13 cellular contexts compared by ENCODE assay signal in genomic region chr13:50518131-50518530, GRCh38.
"Had no signal": no experiment of that assay in that cellular context is flagged by ENCODE, and none has a peak within 500 bp of the region (broad histone marks: within the 10 kb centered on the region; RNA-seq: fewer than 3 reads in every experiment).

No MANE protein-coding gene starts in this region.

- ATAC-seq: foreskin keratinocyte; stimulated activated effector memory CD8-positive, alpha-beta T cell treated with anti-CD3 and anti-CD28 coated beads, Interleukin-12 subunit alpha, Interleukin-12 subunit beta, amount 100 ng/mL, for 72 hours had no signal

- H3K36me3 Mint-ChIP-seq: type B pancreatic cell had no signal

- H3K9me3 ChIP-seq: adrenal gland, esophagus squamous epithelium, pancreas had no signal

- H3K27ac ChIP-seq: foreskin keratinocyte had no signal

- H3K36me3 ChIP-seq: adrenal gland, esophagus squamous epithelium, pancreas had no signal

- H3K9me3 Mint-ChIP-seq: activated CD4-positive, alpha-beta T cell treated with anti-CD3 and anti-CD28 coated beads, Interleukin-2, amount 10 ng/mL, durations not matched to agents 24 days and 14 days; neural crest cell; stimulated activated effector memory CD8-positive, alpha-beta T cell treated with anti-CD3 and anti-CD28 coated beads, Interleukin-12 subunit alpha, Interleukin-12 subunit beta, amount 100 ng/mL, for 72 hours; type B pancreatic cell had no signal

- H3K27me3 ChIP-seq: adrenal gland, esophagus squamous epithelium, foreskin keratinocyte, pancreas had no signal

- H3K4me1 ChIP-seq: foreskin keratinocyte had no signal

- H3K4me3 Mint-ChIP-seq: activated CD4-positive, alpha-beta T cell treated with anti-CD3 and anti-CD28 coated beads, Interleukin-2, amount 10 ng/mL, durations not matched to agents 24 days and 14 days; neural crest cell; stimulated activated effector memory CD8-positive, alpha-beta T cell treated with anti-CD3 and anti-CD28 coated beads, Interleukin-12 subunit alpha, Interleukin-12 subunit beta, amount 100 ng/mL, for 72 hours; type B pancreatic cell had no signal

- H3K27ac Mint-ChIP-seq: activated CD4-positive, alpha-beta T cell treated with anti-CD3 and anti-CD28 coated beads, Interleukin-2, amount 10 ng/mL, durations not matched to agents 24 days and 14 days; stimulated activated effector memory CD8-positive, alpha-beta T cell treated with anti-CD3 and anti-CD28 coated beads, Interleukin-12 subunit alpha, Interleukin-12 subunit beta, amount 100 ng/mL, for 72 hours; type B pancreatic cell had no signal

- DNase-seq: activated CD4-positive, alpha-beta T cell treated with anti-CD3 and anti-CD28 coated beads, Interleukin-2, amount 10 ng/mL, durations not matched to agents 24 days and 14 days; activated naive CD4-positive, alpha-beta T cell treated with anti-CD3 and anti-CD28 coated beads, Interleukin-2, amount 50 U/mL, for 16 hours; activated T-cell treated with anti-CD3 and anti-CD28 coated beads, Interleukin-2, amount 50 U/mL, for 1 hour; adrenal gland; esophagus squamous epithelium; foreskin keratinocyte; mesendoderm; pancreas; small intestine; T1000 had no signal

- H3K4me3 ChIP-seq: adrenal gland, esophagus squamous epithelium, pancreas had no signal
